23 cellular contexts compared by ENCODE assay signal in the genomic region with DNA sequence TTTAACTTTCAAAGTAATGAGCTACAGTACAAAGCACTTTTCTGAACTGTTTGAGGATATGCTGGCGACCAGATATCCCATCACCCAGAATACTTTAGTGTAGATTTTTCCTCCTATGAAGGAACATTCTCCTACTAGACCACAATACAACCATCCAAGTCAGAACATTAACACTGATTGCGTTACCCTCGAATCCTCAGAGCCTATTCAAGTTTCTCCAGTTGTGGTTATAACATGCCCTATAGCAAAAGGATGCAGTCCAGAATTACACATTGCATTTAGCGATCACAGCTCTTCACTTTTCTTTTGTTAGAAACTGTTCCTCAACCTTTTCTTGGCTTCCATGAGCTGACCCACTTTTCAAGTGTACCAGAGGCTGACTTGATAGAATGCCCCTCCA.
"Had no signal": no experiment of that assay in that cellular context is flagged by ENCODE, and none has a peak within 500 bp of the region (broad histone marks: within the 10 kb centered on the region; RNA-seq: fewer than 3 reads in every experiment).

No MANE protein-coding gene starts in this region.

- H3K27ac ChIP-seq: coronary artery, gastroesophageal sphincter, heart right ventricle, lower lobe of right lung, ovary, psoas muscle, thyroid gland had no signal

- H3K4me1 ChIP-seq: gastroesophageal sphincter, heart right ventricle, lower lobe of right lung had no signal

- H3K27me3 ChIP-seq: gastroesophageal sphincter, heart right ventricle, ovary, thyroid gland had no signal

- H3K4me3 ChIP-seq: coronary artery, gastroesophageal sphincter, heart right ventricle, lower lobe of right lung, ovary, psoas muscle, skin epidermis, thyroid gland had no signal

- H3K36me3 ChIP-seq: gastroesophageal sphincter, heart right ventricle, lower lobe of right lung, ovary, thyroid gland had no signal

- H3K9me3 ChIP-seq: lower lobe of right lung, ovary, psoas muscle, thyroid gland had no signal

- FAIRE-seq: endothelial cell of umbilical vein, islet of Langerhans had no signal

- ATAC-seq: gastroesophageal sphincter; heart right ventricle; left ventricle myocardium superior; lower lobe of right lung; natural killer cell; psoas muscle; right cardiac atrium; stimulated activated naive B cell treated with anti-CD40 and anti-IgM and Interleukin-4, amounts not matched to agents 10 μg/mL and 1 μg/mL and 100 μg/mL, for 72 hours had no signal

- DNase-seq: dermis blood vessel endothelial cell; effector memory CD4-positive, alpha-beta T cell; foreskin fibroblast; glutamatergic neuron; heart right ventricle; hippocampal formation; left ventricle myocardium superior; lower lobe of right lung; natural killer cell; occipital lobe; ovary; posterior cingulate gyrus; psoas muscle; right cardiac atrium; stimulated activated CD4-positive, alpha-beta T cell treated with anti-CD3 and anti-CD28 coated beads, Interleukin-15, amount 100 ng/mL, for 24 hours; stimulated activated CD4-positive, alpha-beta T cell treated with anti-CD3 and anti-CD28 coated beads, Interleukin-2, amount 100 ng/mL, for 48 hours; stimulated activated naive B cell treated with anti-CD40 and anti-IgM and Interleukin-4, amounts not matched to agents 10 μg/mL and 1 μg/mL and 100 μg/mL, for 72 hours; thyroid gland had no signal
